In genomic region chr17:561118-561517, GRCh38 we compare ENCODE assay signal across 12 cellular contexts.
DNase-seq lines count a peak whose midpoint lies in the region; ATAC-seq, FAIRE-seq and TF ChIP-seq lines count a peak whose summit lies in the region.
"Had no signal": no experiment of that assay in that cellular context is flagged by ENCODE, and none has a peak within 500 bp of the region (broad histone marks: within the 10 kb centered on the region; RNA-seq: fewer than 3 reads in every experiment).

No MANE protein-coding gene starts in this region.

- TF ChIP-seq CTCF in left ventricle myocardium inferior (IDR thresholded peaks at IDR 0.05; ENCODE audit: borderline replicate concordance) (no peak), suprapubic skin (IDR thresholded peaks at IDR 0.05) (no peak)

- H3K4me3 Mint-ChIP-seq in activated naive CD4-positive, alpha-beta T cell treated with anti-CD3 and anti-CD28 coated beads for 36 hours: no peak overlapping the region
- H3K4me3 Mint-ChIP-seq in activated CD4-positive, alpha-beta memory T cell treated with anti-CD3 and anti-CD28 coated beads for 36 hours: no peak overlapping the region
- H3K4me3 Mint-ChIP-seq in stimulated activated memory B cell treated with anti-CD40 and anti-IgM and Interleukin-4, amounts not matched to agents 10 μg/mL and 1 μg/mL and 100 μg/mL, for 72 hours: no peak overlapping the region

- DNase-seq in activated naive CD4-positive, alpha-beta T cell treated with anti-CD3 and anti-CD28 coated beads for 36 hours: peak; percentile 48
- no peak for DNase-seq in activated naive CD4-positive, alpha-beta T cell (lab: John Stamatoyannopoulos, UW)
- peak; percentile 72 for DNase-seq in activated CD4-positive, alpha-beta memory T cell treated with anti-CD3 and anti-CD28 coated beads for 36 hours
- DNase-seq in left ventricle myocardium inferior (no peak), suprapubic skin (ENCODE audit: low spot score in 2 of 2) (no peak), frontal cortex (ENCODE audit: low spot score in 2 of 2) (no peak)
- DNase-seq: activated CD8-positive, alpha-beta memory T cell treated with anti-CD3 and anti-CD28 coated beads for 24 hours; BE2C; NCI-H1417 treated with DMSO at 0.1 percent for 48 hours; RPMI8226 had no signal

- 73% methylated on average over 5 of the region's 5 CpGs for WGBS in suprapubic skin

- H3K9me3 ChIP-seq in left ventricle myocardium inferior (replicated peaks): no peaks in the 10 kb centered on the region
- no peaks in the 10 kb centered on the region for H3K9me3 ChIP-seq in suprapubic skin
- H3K9me3 ChIP-seq: BE2C had no signal

- peak; percentile 70 for ATAC-seq in stimulated activated memory B cell treated with anti-CD40 and anti-IgM and Interleukin-4, amounts not matched to agents 10 μg/mL and 1 μg/mL and 100 μg/mL, for 72 hours
- no peak for ATAC-seq in HG03196 (IDR thresholded peaks at IDR 0.05; ENCODE audit: unreplicated experiment)

- H3K4me1 ChIP-seq in left ventricle myocardium inferior (peaks cover 58% of the 10 kb centered on the region), suprapubic skin (peaks cover 10% of the 10 kb centered on the region)
- H3K4me1 ChIP-seq: BE2C had no signal

- no peak overlapping the region for H3K27ac Mint-ChIP-seq in activated naive CD4-positive, alpha-beta T cell treated with anti-CD3 and anti-CD28 coated beads for 36 hours
- peak overlapping the region; percentile 71 for H3K27ac Mint-ChIP-seq in activated CD4-positive, alpha-beta memory T cell treated with anti-CD3 and anti-CD28 coated beads for 36 hours
- no peak overlapping the region for H3K27ac Mint-ChIP-seq in stimulated activated memory B cell treated with anti-CD40 and anti-IgM and Interleukin-4, amounts not matched to agents 10 μg/mL and 1 μg/mL and 100 μg/mL, for 72 hours

- H3K36me3 ChIP-seq in left ventricle myocardium inferior: peaks cover 19% of the 10 kb centered on the region
- H3K36me3 ChIP-seq in suprapubic skin: peaks cover 28% of the 10 kb centered on the region

- no peaks in the 10 kb centered on the region for H3K9me3 Mint-ChIP-seq in activated naive CD4-positive, alpha-beta T cell treated with anti-CD3 and anti-CD28 coated beads for 36 hours
- no peaks in the 10 kb centered on the region for H3K9me3 Mint-ChIP-seq in activated CD4-positive, alpha-beta memory T cell treated with anti-CD3 and anti-CD28 coated beads for 36 hours
- no peaks in the 10 kb centered on the region for H3K9me3 Mint-ChIP-seq in stimulated activated memory B cell treated with anti-CD40 and anti-IgM and Interleukin-4, amounts not matched to agents 10 μg/mL and 1 μg/mL and 100 μg/mL, for 72 hours

- no peak for TF ChIP-seq EP300 in suprapubic skin (IDR thresholded peaks at IDR 0.05)

- no peaks in the 10 kb centered on the region for H3K27me3 Mint-ChIP-seq in activated naive CD4-positive, alpha-beta T cell treated with anti-CD3 and anti-CD28 coated beads for 36 hours (ENCODE audit: low read depth)
- H3K27me3 Mint-ChIP-seq in activated CD4-positive, alpha-beta memory T cell treated with anti-CD3 and anti-CD28 coated beads for 36 hours: no peaks in the 10 kb centered on the region
- no peaks in the 10 kb centered on the region for H3K27me3 Mint-ChIP-seq in stimulated activated memory B cell treated with anti-CD40 and anti-IgM and Interleukin-4, amounts not matched to agents 10 μg/mL and 1 μg/mL and 100 μg/mL, for 72 hours

- intact Hi-C loops in activated naive CD4-positive, alpha-beta T cell treated with anti-CD3 and anti-CD28 coated beads for 36 hours (cut with micrococcal nuclease): no loop called here
- intact Hi-C loops in activated CD4-positive, alpha-beta memory T cell treated with anti-CD3 and anti-CD28 coated beads for 36 hours (cut with micrococcal nuclease): loop anchor here (1.0 kb wide), 2 partner anchors 18 to 144 kb away; no protein-coding TSS in a partner anchor
- intact Hi-C loops in left ventricle myocardium inferior (cut with micrococcal nuclease): no loop called here

- no peak for FAIRE-seq in frontal cortex (lab: Jason Lieb, UNC)

- CTCF ChIA-PET in activated naive CD4-positive, alpha-beta T cell treated with anti-CD3 and anti-CD28 coated beads for 36 hours (lab: Charles Lee): interaction anchor here (1.7 kb wide), 1 partner anchor 149 kb away, joined by 8 read pairs; no protein-coding TSS in a partner anchor
- CTCF ChIA-PET in activated CD4-positive, alpha-beta memory T cell treated with anti-CD3 and anti-CD28 coated beads for 36 hours (lab: Charles Lee): interaction anchor here (1.5 kb wide), 1 partner anchor 149 kb away, joined by 8 read pairs; no protein-coding TSS in a partner anchor

- no peak overlapping the region for H3K4me3 ChIP-seq in left ventricle myocardium inferior
- H3K4me3 ChIP-seq in suprapubic skin: no peak overlapping the region

- H3K27me3 ChIP-seq in left ventricle myocardium inferior (ENCODE audit: low read depth): no peaks in the 10 kb centered on the region
- no peaks in the 10 kb centered on the region for H3K27me3 ChIP-seq in suprapubic skin
- H3K27me3 ChIP-seq: BE2C had no signal

- H3K4me1 Mint-ChIP-seq in activated naive CD4-positive, alpha-beta T cell treated with anti-CD3 and anti-CD28 coated beads for 36 hours (ENCODE audit: low read depth): peaks cover 6% of the 10 kb centered on the region
- H3K4me1 Mint-ChIP-seq in activated CD4-positive, alpha-beta memory T cell treated with anti-CD3 and anti-CD28 coated beads for 36 hours (ENCODE audit: low read depth): peaks cover 22% of the 10 kb centered on the region
- H3K4me1 Mint-ChIP-seq in stimulated activated memory B cell treated with anti-CD40 and anti-IgM and Interleukin-4, amounts not matched to agents 10 μg/mL and 1 μg/mL and 100 μg/mL, for 72 hours: peaks cover 6% of the 10 kb centered on the region

- no peak for TF ChIP-seq POLR2A in suprapubic skin (IDR thresholded peaks at IDR 0.05)

- H3K27ac ChIP-seq in left ventricle myocardium inferior (replicated peaks) (peak overlapping the region; percentile 90), suprapubic skin (no peak overlapping the region)

- peaks cover 18% of the 10 kb centered on the region for H3K36me3 Mint-ChIP-seq in activated naive CD4-positive, alpha-beta T cell treated with anti-CD3 and anti-CD28 coated beads for 36 hours (ENCODE audit: low read depth)
- peaks cover 30% of the 10 kb centered on the region for H3K36me3 Mint-ChIP-seq in activated CD4-positive, alpha-beta memory T cell treated with anti-CD3 and anti-CD28 coated beads for 36 hours
- H3K36me3 Mint-ChIP-seq in stimulated activated memory B cell treated with anti-CD40 and anti-IgM and Interleukin-4, amounts not matched to agents 10 μg/mL and 1 μg/mL and 100 μg/mL, for 72 hours: peaks cover 48% of the 10 kb centered on the region

- POLR2A ChIA-PET in activated CD4-positive, alpha-beta memory T cell treated with anti-CD3 and anti-CD28 coated beads for 36 hours (lab: Charles Lee): interaction anchor here (0.5 kb wide), 1 partner anchor 18 kb away, joined by 4 read pairs; no protein-coding TSS in a partner anchor

Comparison
In these comparisons a context has a peak if more than half of its experiments do, and no peak if none do; other contexts are left out.
1. DNase-seq: peak in activated naive CD4-positive, alpha-beta T cell treated with anti-CD3 and anti-CD28 coated beads for 36 hours (single experiment) and activated CD4-positive, alpha-beta memory T cell treated with anti-CD3 and anti-CD28 coated beads for 36 hours (single experiment); none in activated naive CD4-positive, alpha-beta T cell (0 of 4), left ventricle myocardium inferior (single experiment), suprapubic skin (0 of 2) and frontal cortex (0 of 2).